Comparison of ENCODE assay signal across 22 cellular contexts in genomic region chr13:113638173-113638746, GRCh38. TPM values are rescaled to one million over a fixed set of nuclear protein-coding genes. Genes with fewer than 3 reads are reported as not detected.
A peak's percentile ranks its signal among the peaks of the same experiment; 100 is the strongest.
DNase-seq lines count a peak whose midpoint lies in the region; ATAC-seq, FAIRE-seq and TF ChIP-seq lines count a peak whose summit lies in the region.
"Had no signal": no experiment of that assay in that cellular context is flagged by ENCODE, and none has a peak within 500 bp of the region (broad histone marks: within the 10 kb centered on the region; RNA-seq: fewer than 3 reads in every experiment).

No MANE protein-coding gene starts in this region.

- ATAC-seq in heart left ventricle = no peak
- no peak for ATAC-seq in Right ventricle myocardium superior (ENCODE audit: poor library complexity)
- no peak for ATAC-seq in K562
- ATAC-seq in effector memory CD8-positive, alpha-beta T cell (replicated peaks) = no peak

- peaks cover 91% of the 10 kb centered on the region for H3K36me3 Mint-ChIP-seq in nephron progenitor cell (ENCODE audit: low read depth)
- peaks cover 34% of the 10 kb centered on the region for H3K36me3 Mint-ChIP-seq in effector memory CD8-positive, alpha-beta T cell (ENCODE audit: insufficient read depth)

- H3K9ac ChIP-seq in K562 (ENCODE audit: insufficient read depth in 1 of 2, low read depth in 2 of 2, low read length in 2 of 2) = no peak overlapping the region
- H3K9ac ChIP-seq: KMS-11 had no signal

- TF ChIP-seq RAD21 in K562 (CRISPR knock-in tag; conservative IDR thresholded peaks at IDR 0.05 in 1 of 2, IDR thresholded peaks at IDR 0.05 in 1 of 2) = no peak

- FAIRE-seq in K562 (lab: Jason Lieb, UNC) = no peak
- FAIRE-seq: GM12892, H1 had no signal

- H3K4me3 ChIP-seq in heart left ventricle (no peak overlapping the region), K562 (no peak overlapping the region), transverse colon (no peak overlapping the region)
- H3K4me3 ChIP-seq: PC-9 had no signal

- H2AFZ ChIP-seq in K562 (ENCODE audit: low read depth, low read length) = no peak overlapping the region
- H2AFZ ChIP-seq: PC-9 had no signal

- H4K20me1 ChIP-seq in K562 (replicated peaks; ENCODE audit: control insufficient read depth, insufficient read depth, low read length) = no peaks in the 10 kb centered on the region

- intact Hi-C loops in heart left ventricle (cut with DNase I) = no loop called here
- intact Hi-C loops in Right ventricle myocardium superior (cut with DNase I) = no loop called here
- intact Hi-C loops in K562 (cut with micrococcal nuclease) = no loop called here
- intact Hi-C loops in transverse colon (cut with DNase I; ENCODE audit: low total_unique reads) = no loop called here

- H3K4me1 ChIP-seq in heart left ventricle (peaks cover 0 to 3% (median 0%) of the 10 kb centered on the region in 12 donors), K562 (replicated peaks in 1 of 2; ENCODE audit: control insufficient read depth in 2 of 2, insufficient read depth in 2 of 2, low read length in 2 of 2) (no peaks in the 10 kb centered on the region), transverse colon (no peaks in the 10 kb centered on the region)
- H3K4me1 ChIP-seq: Caco-2 had no signal

- no TSS peak for BruUV-seq in K562 (replicated peaks; lab: Mats Ljungman, UMichigan)

- TF ChIP-seq EP300 in K562 (IDR thresholded peaks at IDR 0.05; ENCODE audit: low read length) (no peak), transverse colon (IDR thresholded peaks at IDR 0.05; ENCODE audit: low read depth) (no peak)

- H3K9me3 ChIP-seq in heart left ventricle = no peaks in the 10 kb centered on the region
- H3K9me3 ChIP-seq in K562 (replicated peaks; ENCODE audit: control insufficient read depth, insufficient read depth, low read depth, low read length) = peaks cover 5% of the 10 kb centered on the region
- no peaks in the 10 kb centered on the region for H3K9me3 ChIP-seq in transverse colon
- H3K9me3 ChIP-seq: Caco-2 had no signal

- POLR2A ChIA-PET in K562 (lab: Yijun Ruan, JAX) = no interaction called here

- H3K4me3 Mint-ChIP-seq in nephron progenitor cell = no peak overlapping the region
- H3K4me3 Mint-ChIP-seq in effector memory CD8-positive, alpha-beta T cell = no peak overlapping the region
- H3K4me3 Mint-ChIP-seq: CD4-positive, CD25-positive, alpha-beta regulatory T cell had no signal

- H3K27ac ChIP-seq in heart left ventricle (no peak overlapping the region), K562 (ENCODE audit: extremely low read depth, low read depth, low read length) (no peak overlapping the region), transverse colon (no peak overlapping the region)
- H3K27ac ChIP-seq: KMS-11, PC-9 had no signal

- H3K9me1 ChIP-seq in K562 (ENCODE audit: control insufficient read depth, insufficient read depth, low read length) = no peaks in the 10 kb centered on the region

- 97 to 98% (median 97%) methylated on average over 37 of the region's 37 CpGs for WGBS in heart left ventricle, 4 donors
- 97% methylated on average over 34 of the region's 37 CpGs for WGBS in K562 (ENCODE audit: insufficient coverage, low coverage, missing lambda C conversion rate)
- 94 to 96% methylated on average over 27 to 37 of the region's 37 CpGs for WGBS in transverse colon (ENCODE audit: low coverage in 1 of 2), 2 donors

- no peaks in the 10 kb centered on the region for H3K4me1 Mint-ChIP-seq in nephron progenitor cell
- no peaks in the 10 kb centered on the region for H3K4me1 Mint-ChIP-seq in effector memory CD8-positive, alpha-beta T cell (ENCODE audit: low read depth in 2 of 2)

- H3K79me2 ChIP-seq in K562 (ENCODE audit: control insufficient read depth, insufficient read depth, low read length) = no peaks in the 10 kb centered on the region

- H3K4me2 ChIP-seq in K562 (ENCODE audit: insufficient read depth, low read length) = no peak overlapping the region
- H3K4me2 ChIP-seq: KMS-11, PC-9 had no signal

- TF ChIP-seq POLR2A in heart left ventricle (IDR thresholded peaks at IDR 0.05) (no peak), K562 (conservative IDR thresholded peaks at IDR 0.05) (no peak), transverse colon (IDR thresholded peaks at IDR 0.05) (no peak)

- H3K27me3 Mint-ChIP-seq in nephron progenitor cell (ENCODE audit: low read depth, poor library complexity) = peaks cover 4% of the 10 kb centered on the region
- no peaks in the 10 kb centered on the region for H3K27me3 Mint-ChIP-seq in effector memory CD8-positive, alpha-beta T cell
- H3K27me3 Mint-ChIP-seq: CD4-positive, CD25-positive, alpha-beta regulatory T cell had no signal

- in situ Hi-C loops in K562 (cut with MboI) = no loop called here
- in situ Hi-C loops in transverse colon (cut with MboI; ENCODE audit: low pct_ligation_motif_present in 1 of 4, low pct_unique_long_range_greater_than_20kb in 1 of 4, low sequenced_read_pairs in 3 of 4) = no loop called here

- DNase-seq in heart left ventricle = peak in 3 of 5 donors; percentile 6 to 9 (median 9)
- no peak for DNase-seq in Right ventricle myocardium superior
- no peak for DNase-seq in K562 (ENCODE audit: extremely low read depth in 1 of 4, low spot score in 3 of 4)
- DNase-seq in nephron progenitor cell = no peak
- DNase-seq in transverse colon = peak; percentile 4
- DNase-seq in effector memory CD8-positive, alpha-beta T cell = no peak
- no peak for DNase-seq in hippocampal formation (lab: John Stamatoyannopoulos, UW)
- DNase-seq in kidney glomerular epithelial cell (lab: John Stamatoyannopoulos, UW) = no peak
- DNase-seq: AML-193; CD4-positive, CD25-positive, alpha-beta regulatory T cell; DMS153; NCI-H1092; NCI-H146; NCI-H2081; NCI-H510A; NCI-H82; PC-9 had no signal

- TF ChIP-seq CTCF in heart left ventricle (IDR thresholded peaks at IDR 0.05) (no peak), K562 (IDR thresholded peaks at IDR 0.05 in 2 of 3, conservative IDR thresholded peaks at IDR 0.05 in 1 of 3; ENCODE audit: insufficient read depth in 2 of 3, low read depth in 1 of 3, low read length in 3 of 3) (no peak), nephron progenitor cell (IDR thresholded peaks at IDR 0.05) (no peak), transverse colon (IDR thresholded peaks at IDR 0.05) (no peak)

- no peaks in the 10 kb centered on the region for H3K27me3 ChIP-seq in heart left ventricle
- H3K27me3 ChIP-seq in K562 (ENCODE audit: control insufficient read depth in 2 of 2, insufficient read depth in 2 of 2, low read length in 2 of 2) = no peaks in the 10 kb centered on the region
- no peaks in the 10 kb centered on the region for H3K27me3 ChIP-seq in transverse colon

- H3K36me3 ChIP-seq in heart left ventricle (peaks cover 0 to 80% (median 70%) of the 10 kb centered on the region in 9 donors), K562 (ENCODE audit: control insufficient read depth, insufficient read depth, low read length) (peaks cover 82% of the 10 kb centered on the region), transverse colon (peaks cover 0 to 73% (median 22%) of the 10 kb centered on the region in 4 donors)

- CTCF ChIA-PET in K562 (lab: Yijun Ruan, JAX; ENCODE audit: low intra/inter-chr PET ratio) = no interaction called here

- H3K9me3 Mint-ChIP-seq in nephron progenitor cell = peaks cover 39% of the 10 kb centered on the region
- H3K9me3 Mint-ChIP-seq in effector memory CD8-positive, alpha-beta T cell = no peaks in the 10 kb centered on the region

- H3K27ac Mint-ChIP-seq in nephron progenitor cell = peak overlapping the region; percentile 19
- no peak overlapping the region for H3K27ac Mint-ChIP-seq in effector memory CD8-positive, alpha-beta T cell
- H3K27ac Mint-ChIP-seq: CD4-positive, CD25-positive, alpha-beta regulatory T cell had no signal

RNA-seq across cellular contexts. Expression of gene ATP4B, which starts 19.7 kb away (rescaled TPM):
- total RNA-seq in heart left ventricle (not detected), Right ventricle myocardium superior (not detected), K562 (2014; rRNA removed) (not detected in 2 replicates), K562 (2014; rRNA removed; fragmentation: Illumina TruSeq; extraction: Trizol) (not detected in 2 replicates), K562 (2015; rRNA removed; fragmentation: Illumina TruSeq; extraction: Trizol) (not detected in 2 replicates), K562 (2021) (not detected in 2 replicates), transverse colon (not detected)
- polyA plus RNA-seq in heart left ventricle (not detected), K562 (2011; rRNA removed) (not detected in 2 replicates), K562 (2014; fragmentation: Illumina TruSeq; extraction: Trizol) (not detected in 2 replicates), K562 (2014; fragmentation: Nextera tagmentation; extraction: Ambion mirVana) (not detected), K562 (2014; rRNA removed) (not detected in 2 replicates)
- total RNA-seq in K562 (2011; cell fraction: chromatin; rRNA removed; ENCODE audit: low replicate concordance) = not detected in 2 replicates
- not detected in 2 replicates for total RNA-seq in K562 (2011; cell fraction: nucleolus; rRNA removed)
- not detected in 2 replicates for total RNA-seq in K562 (2011; cell fraction: nucleoplasm; rRNA removed)
- polyA plus RNA-seq in K562 (2011; cell fraction: cytosol; rRNA removed) = not detected in 2 replicates
- not detected in 2 replicates for polyA plus RNA-seq in K562 (2011; cell fraction: nucleus; rRNA removed)
- polyA plus RNA-seq in K562 (2012) = not detected in 2 replicates
- polyA minus RNA-seq in K562 (2011; rRNA and poly(A)+ RNA removed) = not detected in 2 replicates
- not detected in 2 replicates for polyA minus RNA-seq in K562 (2011; cell fraction: cytosol; rRNA and poly(A)+ RNA removed)
- polyA minus RNA-seq in K562 (2011; cell fraction: nucleus; rRNA and poly(A)+ RNA removed) = not detected in 2 replicates
- total RNA-seq: Caco-2; CD4-positive, CD25-positive, alpha-beta regulatory T cell; H1; M059J; PC-9 had no signal
- polyA plus RNA-seq: CD4-positive, CD25-positive, alpha-beta regulatory T cell had no signal

RNA-seq across cellular contexts. Expression of gene GRK1, which starts 28.8 kb away (rescaled TPM):
- total RNA-seq in heart left ventricle (1 to 10 TPM in 2 of 9 donors, under 1 TPM in 4, not detected in 3; 0.08 to 1.3 (median 0.18) TPM), Right ventricle myocardium superior (0.13 TPM), K562 (2014; rRNA removed) (0.09 TPM in 1 of 2 replicates, not detected in the other), K562 (2014; rRNA removed; fragmentation: Illumina TruSeq; extraction: Trizol) (not detected in 2 replicates), K562 (2015; rRNA removed; fragmentation: Illumina TruSeq; extraction: Trizol) (not detected in 2 replicates), K562 (2021) (not detected in 2 replicates), transverse colon (not detected)
- polyA plus RNA-seq in heart left ventricle (under 1 TPM; 0.08 to 0.15 TPM), K562 (2011; rRNA removed) (not detected in 2 replicates), K562 (2014; fragmentation: Illumina TruSeq; extraction: Trizol) (not detected in 2 replicates), K562 (2014; fragmentation: Nextera tagmentation; extraction: Ambion mirVana) (not detected), K562 (2014; rRNA removed) (not detected in 2 replicates)
- total RNA-seq in K562 (2011; cell fraction: chromatin; rRNA removed; ENCODE audit: low replicate concordance) = not detected in 2 replicates
- total RNA-seq in K562 (2011; cell fraction: nucleolus; rRNA removed) = not detected in 2 replicates
- not detected in 2 replicates for total RNA-seq in K562 (2011; cell fraction: nucleoplasm; rRNA removed)
- polyA plus RNA-seq in K562 (2011; cell fraction: cytosol; rRNA removed) = not detected in 2 replicates
- 0.03 TPM in 1 of 2 replicates, not detected in the other for polyA plus RNA-seq in K562 (2011; cell fraction: nucleus; rRNA removed)
- polyA plus RNA-seq in K562 (2012) = 0.03 TPM in 1 of 2 replicates, not detected in the other
- polyA minus RNA-seq in K562 (2011; rRNA and poly(A)+ RNA removed) = not detected in 2 replicates
- not detected in 2 replicates for polyA minus RNA-seq in K562 (2011; cell fraction: cytosol; rRNA and poly(A)+ RNA removed)
- not detected in 2 replicates for polyA minus RNA-seq in K562 (2011; cell fraction: nucleus; rRNA and poly(A)+ RNA removed)
- total RNA-seq: Caco-2; CD4-positive, CD25-positive, alpha-beta regulatory T cell; H1; M059J; PC-9 had no signal
- polyA plus RNA-seq: CD4-positive, CD25-positive, alpha-beta regulatory T cell had no signal

RNA-seq across cellular contexts. Expression of gene TFDP1, which starts 53.7 kb away (rescaled TPM):
- total RNA-seq in heart left ventricle = 10 to 100 TPM; 39.7 to 50.3 (median 45.8) TPM
- 10 to 100 TPM; 19.7 to 30.4 TPM for polyA plus RNA-seq in heart left ventricle
- total RNA-seq in Right ventricle myocardium superior = 42.1 TPM
- 47.7 and 68.4 TPM in 2 replicates for total RNA-seq in K562 (2011; cell fraction: chromatin; rRNA removed; ENCODE audit: low replicate concordance)
- total RNA-seq in K562 (2011; cell fraction: nucleolus; rRNA removed) = 25.8 and 28.5 TPM in 2 replicates
- 37.4 and 47.0 TPM in 2 replicates for total RNA-seq in K562 (2011; cell fraction: nucleoplasm; rRNA removed)
- total RNA-seq in K562 (2014; rRNA removed) = 55.2 and 71.3 TPM in 2 replicates
- total RNA-seq in K562 (2014; rRNA removed; fragmentation: Illumina TruSeq; extraction: Trizol) = 68.1 and 69.1 TPM in 2 replicates
- total RNA-seq in K562 (2015; rRNA removed; fragmentation: Illumina TruSeq; extraction: Trizol) = 61.3 and 64.1 TPM in 2 replicates
- total RNA-seq in K562 (2021) = 115 and 120 TPM in 2 replicates
- 70.6 and 98.1 TPM in 2 replicates for polyA plus RNA-seq in K562 (2011; rRNA removed)
- 52.3 and 59.1 TPM in 2 replicates for polyA plus RNA-seq in K562 (2011; cell fraction: cytosol; rRNA removed)
- 65.1 and 75.2 TPM in 2 replicates for polyA plus RNA-seq in K562 (2011; cell fraction: nucleus; rRNA removed)
- 73.1 and 90.3 TPM in 2 replicates for polyA plus RNA-seq in K562 (2012)
- polyA plus RNA-seq in K562 (2014; fragmentation: Illumina TruSeq; extraction: Trizol) = 129 and 145 TPM in 2 replicates
- 10 to 100 TPM; 33.8 to 41.7 TPM for polyA plus RNA-seq in K562 (2014; fragmentation: Nextera tagmentation; extraction: Ambion mirVana)
- 102 and 134 TPM in 2 replicates for polyA plus RNA-seq in K562 (2014; rRNA removed)
- 61.3 and 72.6 TPM in 2 replicates for polyA minus RNA-seq in K562 (2011; rRNA and poly(A)+ RNA removed)
- 46.6 and 48.6 TPM in 2 replicates for polyA minus RNA-seq in K562 (2011; cell fraction: cytosol; rRNA and poly(A)+ RNA removed)
- 20.1 and 23.3 TPM in 2 replicates for polyA minus RNA-seq in K562 (2011; cell fraction: nucleus; rRNA and poly(A)+ RNA removed)
- 100 to 1,000 TPM in 1 of 4 donors, 10 to 100 TPM in 3; 24.3 to 164 (median 49.1) TPM for total RNA-seq in transverse colon

Comparison
In these comparisons a context has a peak if more than half of its experiments do, and no peak if none do; other contexts are left out.
1. DNase-seq: peak in heart left ventricle (3 of 5) and transverse colon (single experiment); none in Right ventricle myocardium superior (single experiment), K562 (0 of 4), nephron progenitor cell (single experiment), effector memory CD8-positive, alpha-beta T cell (0 of 3), hippocampal formation (0 of 2) and kidney glomerular epithelial cell (single experiment).